8 cellular contexts compared by ENCODE assay signal in genomic region chr16:31093132-31093703, GRCh38. TPM values are rescaled to one million over a fixed set of nuclear protein-coding genes. Genes with fewer than 3 reads are reported as not detected.
DNase-seq lines count a peak whose midpoint lies in the region; ATAC-seq and TF ChIP-seq lines count a peak whose summit lies in the region.

No MANE protein-coding gene starts in this region.

- DNase-seq in C1 segment of cervical spinal cord (lab: John Stamatoyannopoulos, UW) (peak in 10 of 14 donors; percentile 13 to 78 (median 40)), HPDE6-E6E7 (ENCODE audit: extremely low spot score) (peak; percentile 42), T1000 (lab: John Stamatoyannopoulos, UW) (peak; percentile 48), fibroblast of the aortic adventitia (ENCODE audit: low read depth) (no peak), progenitor cell of endocrine pancreas (ENCODE audit: low spot score, unreplicated experiment) (no peak), NCI-H510A treated with DMSO at 0.1 percent for 48 hours (lab: John Stamatoyannopoulos, UW) (no peak)

- peak overlapping the region; percentile 94 for H3K4me3 Mint-ChIP-seq in progenitor cell of endocrine pancreas (ENCODE audit: low read depth)

- H3K27ac Mint-ChIP-seq in progenitor cell of endocrine pancreas, result no peak overlapping the region

- H3K36me3 Mint-ChIP-seq in progenitor cell of endocrine pancreas (ENCODE audit: insufficient read depth), result no peaks in the 10 kb centered on the region

- peaks cover 2% of the 10 kb centered on the region for H3K27me3 Mint-ChIP-seq in progenitor cell of endocrine pancreas

- no peak for ATAC-seq in HG02610 (IDR thresholded peaks at IDR 0.05; ENCODE audit: unreplicated experiment)
- ATAC-seq in HG03469 (IDR thresholded peaks at IDR 0.05; ENCODE audit: unreplicated experiment), result no peak

- H3K4me3 ChIP-seq in fibroblast of the aortic adventitia (ENCODE audit: low read depth, low read length), result peak overlapping the region; percentile 94

- TF ChIP-seq CTCF in fibroblast of the aortic adventitia (IDR thresholded peaks at IDR 0.05; ENCODE audit: insufficient read depth, low read length), result no peak
- TF ChIP-seq CTCF in progenitor cell of endocrine pancreas (IDR thresholded peaks at IDR 0.05; ENCODE audit: unreplicated experiment), result no peak

- H3K9me3 Mint-ChIP-seq in progenitor cell of endocrine pancreas (ENCODE audit: low read depth), result no peaks in the 10 kb centered on the region

- H3K4me1 Mint-ChIP-seq in progenitor cell of endocrine pancreas (ENCODE audit: low read depth), result peaks cover 9% of the 10 kb centered on the region

RNA-seq across cellular contexts. Expression of gene VKORC1, which starts 1.4 kb away (rescaled TPM):
- total RNA-seq in fibroblast of the aortic adventitia (ENCODE audit: low replicate concordance) (56.3 and 146 TPM in 2 replicates), progenitor cell of endocrine pancreas (51.0 and 54.8 TPM in 2 replicates)

RNA-seq across cellular contexts. Expression of gene PRSS53, which starts 4.5 kb away (rescaled TPM):
- total RNA-seq in fibroblast of the aortic adventitia (ENCODE audit: low replicate concordance) (1.6 and 2.8 TPM in 2 replicates), progenitor cell of endocrine pancreas (2.3 and 2.9 TPM in 2 replicates)

RNA-seq across cellular contexts. Expression of gene BCKDK, which starts 15.0 kb away (rescaled TPM):
- total RNA-seq in fibroblast of the aortic adventitia (ENCODE audit: low replicate concordance), result 16.9 and 39.5 TPM in 2 replicates
- total RNA-seq in progenitor cell of endocrine pancreas, result 40.1 and 41.7 TPM in 2 replicates

RNA-seq across cellular contexts. Expression of gene ZNF646, which starts 19.0 kb away (rescaled TPM):
- total RNA-seq in fibroblast of the aortic adventitia (ENCODE audit: low replicate concordance) (5.8 and 16.2 TPM in 2 replicates), progenitor cell of endocrine pancreas (28.5 and 32.6 TPM in 2 replicates)

RNA-seq across cellular contexts. Expression of gene ZNF668, which starts 19.2 kb away (rescaled TPM):
- total RNA-seq in fibroblast of the aortic adventitia (ENCODE audit: low replicate concordance), result 4.6 and 12.3 TPM in 2 replicates
- total RNA-seq in progenitor cell of endocrine pancreas, result 14.3 and 17.5 TPM in 2 replicates

Comparison
In these comparisons a context has a peak if more than half of its experiments do, and no peak if none do; other contexts are left out.
1. DNase-seq: peak in C1 segment of cervical spinal cord (10 of 14), HPDE6-E6E7 (single experiment) and T1000 (single experiment); none in fibroblast of the aortic adventitia (single experiment), progenitor cell of endocrine pancreas (single experiment) and NCI-H510A treated with DMSO at 0.1 percent for 48 hours (single experiment).